1 cellular context compared by ENCODE assay signal in genomic region chr5:176188506-176189193, GRCh38.
TF ChIP-seq lines count a peak whose summit lies in the region.

No MANE protein-coding gene starts in this region.

TF ChIP-seq in H1, 55 proteins besides CTCF, POLR2A, EP300 and RAD21 (continued from another document):
- TF ChIP-seq E2F6 (IDR thresholded peaks at IDR 0.05) (no peak), FOSL1 (IDR thresholded peaks at IDR 0.05; ENCODE audit: insufficient read depth, low read depth, low read length) (no peak), TAF7 (optimal IDR thresholded peaks at IDR 0.05; ENCODE audit: borderline replicate concordance, low read depth, low read length) (no peak), NANOG (IDR thresholded peaks at IDR 0.05; ENCODE audit: insufficient read depth, low read depth, low read length, poor library complexity, severe bottlenecking) (no peak), CBX8 (IDR thresholded peaks at IDR 0.05; ENCODE audit: borderline replicate concordance, low read depth, low read length) (no peak), CHD1 (IDR thresholded peaks at IDR 0.05; ENCODE audit: low read depth, low read length) (no peak), CHD2 (IDR thresholded peaks at IDR 0.05; ENCODE audit: low read length) (no peak), RFX5 (IDR thresholded peaks at IDR 0.05; ENCODE audit: borderline replicate concordance, low read depth, low read length) (no peak), TBP (IDR thresholded peaks at IDR 0.05; ENCODE audit: low read depth, low read length) (no peak), POU5F1 (IDR thresholded peaks at IDR 0.05; ENCODE audit: low read depth, low read length) (no peak), TEAD4 (IDR thresholded peaks at IDR 0.05; ENCODE audit: low read depth, low read length) (no peak), POLR2AphosphoS5 (IDR thresholded peaks at IDR 0.05; ENCODE audit: low read depth, low read length) (no peak)
